Comparison of ENCODE assay signal across 8 cellular contexts in genomic region chr19:7197169-7197759, GRCh38.
DNase-seq lines count a peak whose midpoint lies in the region; ATAC-seq and TF ChIP-seq lines count a peak whose summit lies in the region.

No MANE protein-coding gene starts in this region.

- H3K27me3 Mint-ChIP-seq in Calu3 (ENCODE audit: unreplicated experiment): peaks cover 16% of the 10 kb centered on the region
- peaks cover 7 to 10% of the 10 kb centered on the region in 2 donors for H3K27me3 Mint-ChIP-seq in natural killer cell treated with Interleukin-12 subunit alpha and Interleukin-12 subunit beta and Interleukin-15 and Interleukin-18, amount 100 ng/mL, for 72 hours
- H3K27me3 Mint-ChIP-seq in stimulated activated naive B cell treated with anti-CD40 and anti-IgM and Interleukin-4, amounts not matched to agents 10 μg/mL and 1 μg/mL and 100 μg/mL, for 72 hours: no peaks in the 10 kb centered on the region

- peaks cover 21% of the 10 kb centered on the region for H3K4me1 Mint-ChIP-seq in Calu3 (ENCODE audit: low read depth, unreplicated experiment)
- peaks cover 27 to 28% of the 10 kb centered on the region in 2 donors for H3K4me1 Mint-ChIP-seq in natural killer cell treated with Interleukin-12 subunit alpha and Interleukin-12 subunit beta and Interleukin-15 and Interleukin-18, amount 100 ng/mL, for 72 hours (ENCODE audit: low read depth in 2 of 2)
- peaks cover 18 to 39% of the 10 kb centered on the region in 2 donors for H3K4me1 Mint-ChIP-seq in stimulated activated naive B cell treated with anti-CD40 and anti-IgM and Interleukin-4, amounts not matched to agents 10 μg/mL and 1 μg/mL and 100 μg/mL, for 72 hours

- H3K9me3 Mint-ChIP-seq in Calu3 (ENCODE audit: low read depth, unreplicated experiment): no peaks in the 10 kb centered on the region
- no peaks in the 10 kb centered on the region for H3K9me3 Mint-ChIP-seq in natural killer cell treated with Interleukin-12 subunit alpha and Interleukin-12 subunit beta and Interleukin-15 and Interleukin-18, amount 100 ng/mL, for 72 hours
- no peaks in the 10 kb centered on the region for H3K9me3 Mint-ChIP-seq in stimulated activated naive B cell treated with anti-CD40 and anti-IgM and Interleukin-4, amounts not matched to agents 10 μg/mL and 1 μg/mL and 100 μg/mL, for 72 hours

- intact Hi-C loops in Calu3 (cut with micrococcal nuclease; ENCODE audit: unreplicated experiment): loop anchor here (5.0 kb wide), 1 partner anchor 100 kb away; no protein-coding TSS in a partner anchor

- BruUV-seq in Calu3 (replicated peaks; lab: Mats Ljungman, UMichigan): no TSS peak

- no peak for TF ChIP-seq CTCF in Calu3 (IDR thresholded peaks at IDR 0.05; ENCODE audit: unreplicated experiment)

- peak overlapping the region; percentile 83 for H3K4me3 Mint-ChIP-seq in Calu3 (ENCODE audit: low read depth, unreplicated experiment)
- peak overlapping the region; percentile 95 for H3K4me3 Mint-ChIP-seq in natural killer cell treated with Interleukin-12 subunit alpha and Interleukin-12 subunit beta and Interleukin-15 and Interleukin-18, amount 100 ng/mL, for 72 hours
- H3K4me3 Mint-ChIP-seq in stimulated activated naive B cell treated with anti-CD40 and anti-IgM and Interleukin-4, amounts not matched to agents 10 μg/mL and 1 μg/mL and 100 μg/mL, for 72 hours: peak overlapping the region; percentile 86 to 88

- peak; percentile 67 for DNase-seq in Calu3
- peak; percentile 70 for DNase-seq in HuH-7.5 (ENCODE audit: low spot score)
- DNase-seq in SHP77 (lab: John Stamatoyannopoulos, UW): peak; percentile 68
- peak; percentile 55 for DNase-seq in activated gamma-delta T cell (lab: John Stamatoyannopoulos, UW)
- DNase-seq in fibroblast of the conjunctiva (ENCODE audit: low read depth): peak; percentile 84
- peak; percentile 94 for DNase-seq in natural killer cell treated with Interleukin-12 subunit alpha and Interleukin-12 subunit beta and Interleukin-15 and Interleukin-18, amount 100 ng/mL, for 72 hours (ENCODE audit: low spot score)
- peak; percentile 91 for DNase-seq in stimulated activated naive B cell treated with anti-CD40 and anti-IgM and Interleukin-4, amounts not matched to agents 10 μg/mL and 1 μg/mL and 100 μg/mL, for 72 hours

- CTCF ChIA-PET in Calu3 (lab: Charles Lee): no interaction called here

- ATAC-seq in GM21526 (IDR thresholded peaks at IDR 0.05; ENCODE audit: low FRiP score, unreplicated experiment): peak; percentile 48
- peak; percentile 82 to 87 for ATAC-seq in natural killer cell treated with Interleukin-12 subunit alpha and Interleukin-12 subunit beta and Interleukin-15 and Interleukin-18, amount 100 ng/mL, for 72 hours
- ATAC-seq in stimulated activated naive B cell treated with anti-CD40 and anti-IgM and Interleukin-4, amounts not matched to agents 10 μg/mL and 1 μg/mL and 100 μg/mL, for 72 hours (replicated peaks): peak; percentile 81 to 84

- H3K36me3 Mint-ChIP-seq in Calu3 (ENCODE audit: insufficient read depth, unreplicated experiment): peaks cover 20% of the 10 kb centered on the region
- H3K36me3 Mint-ChIP-seq in natural killer cell treated with Interleukin-12 subunit alpha and Interleukin-12 subunit beta and Interleukin-15 and Interleukin-18, amount 100 ng/mL, for 72 hours: no peaks in the 10 kb centered on the region
- H3K36me3 Mint-ChIP-seq in stimulated activated naive B cell treated with anti-CD40 and anti-IgM and Interleukin-4, amounts not matched to agents 10 μg/mL and 1 μg/mL and 100 μg/mL, for 72 hours: no peaks in the 10 kb centered on the region

- H3K27ac Mint-ChIP-seq in Calu3 (ENCODE audit: unreplicated experiment): peak overlapping the region; percentile 80
- peak overlapping the region; percentile 91 for H3K27ac Mint-ChIP-seq in natural killer cell treated with Interleukin-12 subunit alpha and Interleukin-12 subunit beta and Interleukin-15 and Interleukin-18, amount 100 ng/mL, for 72 hours
- H3K27ac Mint-ChIP-seq in stimulated activated naive B cell treated with anti-CD40 and anti-IgM and Interleukin-4, amounts not matched to agents 10 μg/mL and 1 μg/mL and 100 μg/mL, for 72 hours: peak overlapping the region; percentile 93

Comparison
In these comparisons a context has a peak if more than half of its experiments do, and no peak if none do; other contexts are left out.
1. Peak in every context shown above with its lines: DNase-seq and ATAC-seq.